ENCODE assay signal across 8 cellular contexts in the genomic region with DNA sequence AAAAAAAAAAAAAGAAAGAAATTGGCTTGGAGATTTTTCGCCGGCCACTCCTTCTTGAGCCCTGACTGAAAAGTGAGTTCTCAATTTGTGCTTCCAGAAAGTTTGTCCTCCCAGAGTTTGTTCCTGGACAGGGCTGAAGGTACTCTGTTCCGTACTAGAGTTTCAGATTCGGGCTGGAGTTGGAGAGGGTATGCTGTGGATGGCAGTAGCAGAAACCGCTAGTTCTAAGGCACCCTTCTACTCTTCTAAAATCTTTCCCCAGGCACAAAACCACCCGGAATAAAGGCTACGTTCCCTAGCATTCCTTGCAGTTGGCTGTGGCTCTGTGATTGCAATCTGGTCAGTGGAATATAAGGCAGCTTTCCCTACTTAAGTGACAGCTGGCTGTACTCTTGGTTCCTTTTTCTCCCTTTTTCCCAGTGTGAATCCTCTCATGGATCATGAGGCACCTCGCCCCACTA. TPM values are rescaled to one million over a fixed set of nuclear protein-coding genes. Genes with fewer than 3 reads are reported as not detected.
DNase-seq lines count a peak whose midpoint lies in the region; ATAC-seq and TF ChIP-seq lines count a peak whose summit lies in the region.

No MANE protein-coding gene starts in this region.

- H3K27ac Mint-ChIP-seq in brain = peak overlapping the region; percentile 74 to 94 (median 85)

- TF ChIP-seq POLR2A in right lobe of liver (IDR thresholded peaks at IDR 0.05) (no peak), upper lobe of left lung (IDR thresholded peaks at IDR 0.05) (no peak)

- H3K27me3 Mint-ChIP-seq in brain = peaks cover 6% of the 10 kb centered on the region

- peak overlapping the region; percentile 93 to 98 (median 95) for H3K4me3 Mint-ChIP-seq in brain

- H3K4me3 ChIP-seq in MG63 (peak overlapping the region; percentile 70), right lobe of liver (peak overlapping the region; percentile 85 to 89 (median 86)), upper lobe of left lung (peak overlapping the region; percentile 56 to 92 (median 85))

- peak overlapping the region in 1 of 3 donors; percentile 73 for H3K27ac ChIP-seq in right lobe of liver
- peak overlapping the region; percentile 73 to 88 (median 84) for H3K27ac ChIP-seq in upper lobe of left lung

- peaks cover 44% of the 10 kb centered on the region for H3K4me1 Mint-ChIP-seq in brain

- DNase-seq in Daoy (ENCODE audit: low read depth) = peak; percentile 25
- DNase-seq in MG63 = peak; percentile 33
- no peak for DNase-seq in right lobe of liver
- no peak for DNase-seq in upper lobe of left lung
- DNase-seq in globus pallidus (ENCODE audit: low spot score) = no peak

- TF ChIP-seq EP300 in upper lobe of left lung (IDR thresholded peaks at IDR 0.05) = no peak

- no peak for TF ChIP-seq CTCF in brain (conservative IDR thresholded peaks at IDR 0.05)
- TF ChIP-seq CTCF in right lobe of liver (IDR thresholded peaks at IDR 0.05) = no peak
- TF ChIP-seq CTCF in upper lobe of left lung (IDR thresholded peaks at IDR 0.05) = no peak

- intact Hi-C loops in right lobe of liver (cut with DNase I) = no loop called here

- ATAC-seq in right lobe of liver = peak; percentile 30 to 44 (median 35)
- ATAC-seq in upper lobe of left lung (ENCODE audit: low FRiP score in 2 of 2) = peak in 1 of 2 donors; percentile 31
- no peak for ATAC-seq in HG02678 (IDR thresholded peaks at IDR 0.05; ENCODE audit: unreplicated experiment)
- ATAC-seq in HG02852 (IDR thresholded peaks at IDR 0.05; ENCODE audit: unreplicated experiment) = no peak

- peaks cover 35% of the 10 kb centered on the region for H3K36me3 ChIP-seq in MG63
- H3K36me3 ChIP-seq in right lobe of liver = peaks cover 0 to 15% (median 0%) of the 10 kb centered on the region in 4 donors
- peaks cover 0 to 20% (median 13%) of the 10 kb centered on the region in 4 donors for H3K36me3 ChIP-seq in upper lobe of left lung

- 30% methylated on average over 7 of the region's 8 CpGs for WGBS in right lobe of liver (ENCODE audit: insufficient coverage, low coverage, low lambda C conversion rate, missing lambda C conversion rate)
- WGBS in upper lobe of left lung, 2 donors = 39 to 55% methylated on average over 8 of the region's 8 CpGs

- H3K36me3 Mint-ChIP-seq in brain = peaks cover 20% of the 10 kb centered on the region

- H3K9me3 ChIP-seq in MG63 (no peaks in the 10 kb centered on the region), right lobe of liver (no peaks in the 10 kb centered on the region), upper lobe of left lung (no peaks in the 10 kb centered on the region)

- H3K4me1 ChIP-seq in right lobe of liver = peaks cover 0 to 11% (median 0%) of the 10 kb centered on the region in 4 donors
- H3K4me1 ChIP-seq in upper lobe of left lung = peaks cover 9 to 22% (median 13%) of the 10 kb centered on the region in 4 donors

- H3K27me3 ChIP-seq in MG63 (no peaks in the 10 kb centered on the region), right lobe of liver (no peaks in the 10 kb centered on the region), upper lobe of left lung (no peaks in the 10 kb centered on the region)

- no peaks in the 10 kb centered on the region for H3K9me3 Mint-ChIP-seq in brain

RNA-seq across cellular contexts. Expression of gene HEATR6, which starts 0.7 kb away (rescaled TPM):
- total RNA-seq in Daoy (2014; rRNA removed; shearing (Covaris generic)) = 7.9 and 8.2 TPM in 2 replicates
- 9.8 and 11.7 TPM in 2 replicates for total RNA-seq in MG63 (2014; rRNA removed; shearing (Covaris generic); ENCODE audit: low replicate concordance)
- 14.7 TPM for polyA plus RNA-seq in brain (ENCODE audit: insufficient read depth, low read depth, low replicate concordance)
- total RNA-seq in right lobe of liver (1 to 10 TPM; 3.6 to 7.3 (median 6.3) TPM), upper lobe of left lung (10 to 100 TPM; 17.9 to 35.2 (median 22.3) TPM)

Comparison
In these comparisons a context has a peak if more than half of its experiments do, and no peak if none do; other contexts are left out.
1. DNase-seq: peak in Daoy (single experiment) and MG63 (single experiment); none in right lobe of liver (0 of 3), upper lobe of left lung (0 of 2) and globus pallidus (single experiment).
2. ATAC-seq: peak in right lobe of liver (4 of 4); none in HG02678 (single experiment) and HG02852 (single experiment).
3. Peak in every context shown above with its lines, with median percentiles within 50 percentile points of each other: H3K4me3 ChIP-seq.